ENCODE assay signal across 8 cellular contexts in the genomic region with DNA sequence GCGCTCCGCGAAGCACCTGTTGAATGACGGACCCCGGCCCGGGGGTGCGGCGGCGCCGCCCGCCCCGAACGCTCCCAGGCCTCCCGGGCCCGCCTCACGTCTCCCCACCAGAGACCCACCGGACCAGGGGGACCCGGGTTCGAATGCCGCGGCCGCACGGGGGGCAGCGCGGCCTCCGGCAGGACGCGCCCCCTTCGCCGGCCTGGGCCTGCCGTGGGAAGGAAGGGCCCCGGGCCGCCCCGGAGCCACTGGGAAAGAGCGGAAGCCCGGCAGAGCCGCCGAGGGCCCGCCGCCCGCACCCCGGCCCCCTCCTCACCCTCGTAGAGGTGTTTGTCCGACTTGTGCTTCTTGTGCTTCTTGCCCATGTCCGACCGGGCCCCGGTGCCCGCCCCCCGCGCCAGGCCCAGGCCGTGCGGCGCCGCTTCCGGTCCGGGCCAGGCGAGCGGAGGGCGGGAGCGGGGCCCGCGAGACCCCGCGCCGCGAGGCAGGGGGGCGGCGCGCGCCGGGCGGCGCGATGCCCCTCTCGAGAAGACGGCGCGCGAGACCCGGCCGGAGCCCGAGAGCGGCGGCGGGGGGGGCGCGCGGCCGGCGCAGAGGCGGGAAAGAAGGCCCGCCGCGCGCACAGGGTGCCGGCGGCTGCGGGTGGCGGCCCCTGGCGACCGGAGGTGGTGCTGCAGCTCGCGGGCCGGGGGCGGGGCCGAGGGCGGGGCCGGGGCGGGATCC. TPM values are rescaled to one million over a fixed set of nuclear protein-coding genes. Genes with fewer than 3 reads are reported as not detected.
DNase-seq lines count a peak whose midpoint lies in the region; ATAC-seq and TF ChIP-seq lines count a peak whose summit lies in the region.

TSS of gene BRD7 (minus strand) at position 579 of the 723 bp plus-strand sequence. CDS start at position 365, 214 bp downstream.

- BruUV-seq in Panc1 (replicated peaks; lab: Mats Ljungman, UMichigan): no TSS peak

- peak within 1 kb of the TSS; percentile 35 to 97 for H3K27ac Mint-ChIP-seq in stimulated activated naive CD8-positive, alpha-beta T cell treated with anti-CD3 and anti-CD28 coated beads, Interleukin-15, amount 100 ng/mL, for 72 hours

- in situ Hi-C loops in Panc1 (cut with HindIII; ENCODE audit: low pct_unique_long_range_greater_than_20kb, low sequenced_read_pairs): no loop called here

- H3K27me3 ChIP-seq in BJ (ENCODE audit: control insufficient read depth, insufficient read depth, low read length) (peaks cover 3% of the 10 kb centered on the region; the same call in 1 of the 2 replicates), Panc1 (ENCODE audit: control insufficient read depth, insufficient read depth, low read length) (no peaks in the 10 kb centered on the region), neural cell (ENCODE audit: insufficient read depth, low read depth, low read length) (no peaks in the 10 kb centered on the region)

- peak within 1 kb of the TSS; percentile 86 to 95 for H3K4me3 Mint-ChIP-seq in stimulated activated naive CD8-positive, alpha-beta T cell treated with anti-CD3 and anti-CD28 coated beads, Interleukin-15, amount 100 ng/mL, for 72 hours

- peaks cover 5% of the 10 kb centered on the region for H3K36me3 ChIP-seq in BJ (ENCODE audit: control insufficient read depth, insufficient read depth, low read length)
- H3K36me3 ChIP-seq in Panc1 (ENCODE audit: control insufficient read depth, insufficient read depth, low read length): peaks cover 3% of the 10 kb centered on the region
- H3K36me3 ChIP-seq in neural cell (ENCODE audit: insufficient read depth, low read length): peaks cover 7% of the 10 kb centered on the region

- no peaks in the 10 kb centered on the region for H3F3A ChIP-seq in neural cell (ENCODE audit: insufficient read depth, low read length, poor library complexity, severe bottlenecking)

- H3K4me3 ChIP-seq in BJ (ENCODE audit: low read depth, low read length) (peak within 1 kb of the TSS; percentile 77), Panc1 (ENCODE audit: low read depth in 2 of 2, low read length in 2 of 2) (peak within 1 kb of the TSS; percentile 70 to 74), fibroblast of the aortic adventitia (ENCODE audit: low read depth, low read length) (peak within 1 kb of the TSS; percentile 73), neural cell (ENCODE audit: low read length) (peak within 1 kb of the TSS; percentile 78)

- H3K9me3 Mint-ChIP-seq in stimulated activated naive CD8-positive, alpha-beta T cell treated with anti-CD3 and anti-CD28 coated beads, Interleukin-15, amount 100 ng/mL, for 72 hours: no peaks in the 10 kb centered on the region

- TF ChIP-seq CTCF in BJ (IDR thresholded peaks at IDR 0.05; ENCODE audit: insufficient read depth, low read depth, low read length) (no peak), Panc1 (IDR thresholded peaks at IDR 0.05) (peak; percentile 83), fibroblast of the aortic adventitia (IDR thresholded peaks at IDR 0.05; ENCODE audit: insufficient read depth, low read length) (peak; percentile 49), neural cell (IDR thresholded peaks at IDR 0.05; ENCODE audit: poor library complexity, severe bottlenecking) (no peak)

- H4K20me1 ChIP-seq in neural cell (ENCODE audit: insufficient read depth): no peaks in the 10 kb centered on the region

- no peaks in the 10 kb centered on the region for H3K27me3 Mint-ChIP-seq in stimulated activated naive CD8-positive, alpha-beta T cell treated with anti-CD3 and anti-CD28 coated beads, Interleukin-15, amount 100 ng/mL, for 72 hours

- H3K4me1 Mint-ChIP-seq in stimulated activated naive CD8-positive, alpha-beta T cell treated with anti-CD3 and anti-CD28 coated beads, Interleukin-15, amount 100 ng/mL, for 72 hours: peaks cover 48% of the 10 kb centered on the region

- H3K9ac ChIP-seq in neural cell (ENCODE audit: low read length): peak within 1 kb of the TSS; percentile 62

- peak within 1 kb of the TSS; percentile 77 for H3K4me2 ChIP-seq in neural cell (ENCODE audit: low read length)

- ATAC-seq in GM19025 (IDR thresholded peaks at IDR 0.05; ENCODE audit: low read depth, unreplicated experiment) (peak; percentile 85), HG03175 (IDR thresholded peaks at IDR 0.05; ENCODE audit: unreplicated experiment) (peak; percentile 74), Panc1 (peak; percentile 89)
- peak; percentile 85 for ATAC-seq in stimulated activated naive CD8-positive, alpha-beta T cell treated with anti-CD3 and anti-CD28 coated beads, Interleukin-15, amount 100 ng/mL, for 72 hours

- no peaks in the 10 kb centered on the region for H3K9me3 ChIP-seq in Panc1 (ENCODE audit: control insufficient read depth, insufficient read depth, low read depth, low read length)
- H3K9me3 ChIP-seq in neural cell (ENCODE audit: low read length): no peaks in the 10 kb centered on the region

- intact Hi-C loops in Panc1 (cut with micrococcal nuclease; ENCODE audit: unreplicated experiment): no loop called here

- CTCF ChIA-PET in BJ (lab: Yijun Ruan, JAX): interaction anchor here (0.6 to 6.6 kb wide), 10 partner anchors 8 to 438 kb away, joined by 3 to 76 read pairs (median 4); partner anchors contain the start of genes CNEP1R1 and HEATR3
- CTCF ChIA-PET in Panc1 (lab: Charles Lee): interaction anchor here (0.7 kb wide), 1 partner anchor 74 kb away, joined by 5 read pairs; no protein-coding TSS in a partner anchor

- H3K27ac ChIP-seq in Panc1 (ENCODE audit: low read length) (peak within 1 kb of the TSS; percentile 44), neural cell (ENCODE audit: low read length) (no peak within 1 kb of the TSS)

- peaks cover 35% of the 10 kb centered on the region for H3K79me2 ChIP-seq in neural cell (replicated peaks; ENCODE audit: insufficient read depth, low read length)

- no peak for DNase-seq in BJ (ENCODE audit: low read depth)
- DNase-seq in Panc1 (ENCODE audit: low read depth, low spot score): no peak
- DNase-seq in activated T-helper 1 cell treated with Interleukin-2 at 50 U/mL for 16 hours (ENCODE audit: low read depth): peak; percentile 68
- peak; percentile 28 for DNase-seq in fibroblast of the aortic adventitia (ENCODE audit: low read depth)
- DNase-seq in stimulated activated naive CD8-positive, alpha-beta T cell treated with anti-CD3 and anti-CD28 coated beads, Interleukin-15, amount 100 ng/mL, for 72 hours: peak; percentile 65 to 77

- H3K4me1 ChIP-seq in Panc1 (ENCODE audit: control insufficient read depth, insufficient read depth, low read length): no peaks in the 10 kb centered on the region

- no peaks in the 10 kb centered on the region for H3K9me2 ChIP-seq in neural cell (ENCODE audit: insufficient read depth, low read length)

- TF ChIP-seq EP300 in neural cell (conservative IDR thresholded peaks at IDR 0.05; ENCODE audit: poor library complexity, severe bottlenecking): no peak

- no peak for TF ChIP-seq RAD21 in neural cell (conservative IDR thresholded peaks at IDR 0.05)

- POLR2A ChIA-PET in BJ (lab: Charles Lee) (interaction anchor here (0.6 to 0.7 kb wide), 4 partner anchors 249 to 1171 kb away, joined by 6 to 17 read pairs (median 9); no protein-coding TSS in a partner anchor), Panc1 (lab: Charles Lee) (no interaction called here)

- peak within 1 kb of the TSS; percentile 40 for H2AFZ ChIP-seq in neural cell (ENCODE audit: low read depth, low read length)

TF ChIP-seq in neural cell, 6 proteins besides CTCF, POLR2A, EP300 and RAD21:
- TF ChIP-seq POLR2AphosphoS5 (IDR thresholded peaks at IDR 0.05) (peak; percentile 11), MXI1 (conservative IDR thresholded peaks at IDR 0.05; ENCODE audit: poor library complexity, severe bottlenecking) (peak; percentile 35), TAF1 (IDR thresholded peaks at IDR 0.05; ENCODE audit: low read depth) (no peak), SMC3 (conservative IDR thresholded peaks at IDR 0.05; ENCODE audit: poor library complexity) (peak; percentile 25), EZH2 (IDR thresholded peaks at IDR 0.05; ENCODE audit: borderline replicate concordance, insufficient read depth, low read length, poor library complexity, severe bottlenecking) (no peak)

RNA-seq across cellular contexts. Expression of gene BRD7, which starts in this region (rescaled TPM):
- 30.3 and 51.7 TPM in 2 replicates for polyA plus RNA-seq in BJ (2011; rRNA removed)
- polyA minus RNA-seq in BJ (2011; rRNA and poly(A)+ RNA removed): 21.6 and 22.0 TPM in 2 replicates
- total RNA-seq in Panc1 (2021; ENCODE audit: unreplicated experiment): 45.6 TPM
- 27.0 TPM for polyA plus RNA-seq in Panc1 (2012; ENCODE audit: insufficient read length)
- 34.0 and 49.7 TPM in 2 replicates for total RNA-seq in fibroblast of the aortic adventitia (ENCODE audit: low replicate concordance)
- 57.2 and 60.4 TPM in 2 replicates for polyA plus RNA-seq in neural cell
- polyA minus RNA-seq in neural cell: 58.7 and 63.0 TPM in 2 replicates

Comparison
In these comparisons a context has a peak if more than half of its experiments do, and no peak if none do; other contexts are left out.
1. DNase-seq: peak in activated T-helper 1 cell treated with Interleukin-2 at 50 U/mL for 16 hours (single experiment), fibroblast of the aortic adventitia (single experiment) and stimulated activated naive CD8-positive, alpha-beta T cell treated with anti-CD3 and anti-CD28 coated beads, Interleukin-15, amount 100 ng/mL, for 72 hours (2 of 2); none in BJ (single experiment) and Panc1 (single experiment).
2. CTCF ChIP-seq: peak in Panc1 (single experiment) and fibroblast of the aortic adventitia (single experiment); none in BJ (single experiment) and neural cell (single experiment).
3. Peak in every context shown above with its lines, with median percentiles within 50 percentile points of each other: H3K4me3 ChIP-seq and ATAC-seq.